ENCODE assay signal across 22 cellular contexts in genomic region chr1:46592846-46593245, GRCh38. TPM values are rescaled to one million over a fixed set of nuclear protein-coding genes. Genes with fewer than 3 reads are reported as not detected.
DNase-seq lines count a peak whose midpoint lies in the region; ATAC-seq, FAIRE-seq and TF ChIP-seq lines count a peak whose summit lies in the region.
"Had no signal": no experiment of that assay in that cellular context is flagged by ENCODE, and none has a peak within 500 bp of the region (broad histone marks: within the 10 kb centered on the region; RNA-seq: fewer than 3 reads in every experiment).

No MANE protein-coding gene starts in this region.

- BruUV-seq in K562 (replicated peaks; lab: Mats Ljungman, UMichigan) = no TSS peak
- BruUV-seq in HepG2 (replicated peaks; lab: Mats Ljungman, UMichigan) = no TSS peak

- H3K4me3 ChIP-seq in K562 (no peak overlapping the region), HepG2 (replicated peaks in 1 of 3; ENCODE audit: insufficient read depth in 1 of 3, low read depth in 2 of 3, low read length in 3 of 3) (no peak overlapping the region)
- H3K4me3 ChIP-seq: A549 had no signal

- peaks cover 47% of the 10 kb centered on the region; the same call in 2 of the 3 replicates for H3K36me3 ChIP-seq in K562 (ENCODE audit: control insufficient read depth, insufficient read depth, low read length)
- peaks cover 7 to 51% of the 10 kb centered on the region in 2 experiments; a peak in 4 of 5 replicates for H3K36me3 ChIP-seq in HepG2 (replicated peaks in 1 of 2; ENCODE audit: control insufficient read depth in 1 of 2, insufficient read depth in 2 of 2, low read length in 2 of 2)

- no peak overlapping the region for H3K4me2 ChIP-seq in K562 (ENCODE audit: insufficient read depth, low read length)
- H3K4me2 ChIP-seq in HepG2 (ENCODE audit: low read depth, low read length) = no peak overlapping the region
- H3K4me2 ChIP-seq: A549 had no signal

- H3K79me2 ChIP-seq in K562 (ENCODE audit: control insufficient read depth, insufficient read depth, low read length) (no peaks in the 10 kb centered on the region), HepG2 (ENCODE audit: insufficient read depth, low read length) (no peaks in the 10 kb centered on the region)

- FAIRE-seq in K562 (lab: Jason Lieb, UNC) (no peak), HepG2 (lab: Jason Lieb, UNC) (no peak)
- FAIRE-seq: A549, D721Med, G401.6, GM12891, GM19239, H1 had no signal

- no peaks in the 10 kb centered on the region for H3K9me1 ChIP-seq in K562 (ENCODE audit: control insufficient read depth, insufficient read depth, low read length)

- peak overlapping the region; percentile 2 for H3K27ac Mint-ChIP-seq in T-helper 2 cell treated with Interferon-gamma antibody and Interleukin-4, amounts not matched to agents 5 μg/mL and 100 μg/mL, for 36 hours
- no peak overlapping the region for H3K27ac Mint-ChIP-seq in endothelial cell (ENCODE audit: unreplicated experiment)

- TF ChIP-seq CTCF in K562 (IDR thresholded peaks at IDR 0.05 in 2 of 3, conservative IDR thresholded peaks at IDR 0.05 in 1 of 3; ENCODE audit: insufficient read depth in 2 of 3, low read depth in 1 of 3, low read length in 3 of 3) = no peak
- no peak for TF ChIP-seq CTCF in endothelial cell (IDR thresholded peaks at IDR 0.05; ENCODE audit: unreplicated experiment)
- no peak for TF ChIP-seq CTCF in HepG2 (CRISPR knock-in tag; IDR thresholded peaks at IDR 0.05)

- no peaks in the 10 kb centered on the region for H3K27me3 Mint-ChIP-seq in T-helper 2 cell treated with Interferon-gamma antibody and Interleukin-4, amounts not matched to agents 5 μg/mL and 100 μg/mL, for 36 hours (ENCODE audit: low read depth)
- H3K27me3 Mint-ChIP-seq in endothelial cell (ENCODE audit: unreplicated experiment) = peaks cover 1% of the 10 kb centered on the region
- H3K27me3 Mint-ChIP-seq: CD4-positive, CD25-positive, alpha-beta regulatory T cell; CD8-positive, alpha-beta memory T cell had no signal

- H3K9me3 ChIP-seq in K562 (replicated peaks; ENCODE audit: control insufficient read depth, insufficient read depth, low read depth, low read length) = no peaks in the 10 kb centered on the region
- H3K9me3 ChIP-seq in HepG2 (ENCODE audit: low read length) = no peaks in the 10 kb centered on the region
- H3K9me3 ChIP-seq: A549, Caco-2 had no signal

- 87% methylated on average over 6 of the region's 6 CpGs for WGBS in K562 (ENCODE audit: insufficient coverage, low coverage, missing lambda C conversion rate)
- 95% methylated on average over 6 of the region's 6 CpGs for WGBS in HepG2 (ENCODE audit: low lambda C conversion rate)

- no peak for DNase-seq in T-helper 2 cell treated with Interferon-gamma antibody and Interleukin-4, amounts not matched to agents 5 μg/mL and 100 μg/mL, for 36 hours (ENCODE audit: low spot score)
- no peak for DNase-seq in T-helper 2 cell
- DNase-seq in K562 (ENCODE audit: extremely low read depth in 1 of 4, low spot score in 3 of 4) = no peak
- no peak for DNase-seq in endothelial cell (ENCODE audit: low spot score)
- DNase-seq in HepG2 (ENCODE audit: low spot score) = no peak
- DNase-seq in HUDEP-2 (lab: John Stamatoyannopoulos, UW; ENCODE audit: unreplicated experiment in 76 of 76) = no peak
- DNase-seq: AML-193; Caco-2; CD4-positive, CD25-positive, alpha-beta regulatory T cell; CD8-positive, alpha-beta memory T cell; H9; IMR-90; KBM-7 had no signal

- H3K9ac ChIP-seq in K562 (ENCODE audit: insufficient read depth in 1 of 2, low read depth in 2 of 2, low read length in 2 of 2) (no peak overlapping the region; a peak in 1 of 4 replicates), HepG2 (ENCODE audit: insufficient read depth, low read depth, low read length) (no peak overlapping the region)

- H3K27ac ChIP-seq in K562 (ENCODE audit: extremely low read depth, low read depth, low read length) = no peak overlapping the region
- no peak overlapping the region for H3K27ac ChIP-seq in HepG2 (ENCODE audit: extremely low read length, insufficient read depth, low read length)
- H3K27ac ChIP-seq: 22Rv1, A549 had no signal

- H3K9me3 Mint-ChIP-seq in T-helper 2 cell treated with Interferon-gamma antibody and Interleukin-4, amounts not matched to agents 5 μg/mL and 100 μg/mL, for 36 hours = peaks cover 3% of the 10 kb centered on the region
- no peaks in the 10 kb centered on the region for H3K9me3 Mint-ChIP-seq in endothelial cell (ENCODE audit: unreplicated experiment)
- H3K9me3 Mint-ChIP-seq: CD4-positive, CD25-positive, alpha-beta regulatory T cell; CD8-positive, alpha-beta memory T cell; H9 had no signal

- H3K4me3 Mint-ChIP-seq in T-helper 2 cell treated with Interferon-gamma antibody and Interleukin-4, amounts not matched to agents 5 μg/mL and 100 μg/mL, for 36 hours = no peak overlapping the region
- H3K4me3 Mint-ChIP-seq in endothelial cell (ENCODE audit: unreplicated experiment) = peak overlapping the region; percentile 68
- H3K4me3 Mint-ChIP-seq: CD4-positive, CD25-positive, alpha-beta regulatory T cell; CD8-positive, alpha-beta memory T cell; H9 had no signal

- peaks cover 39% of the 10 kb centered on the region for H3K4me1 Mint-ChIP-seq in T-helper 2 cell treated with Interferon-gamma antibody and Interleukin-4, amounts not matched to agents 5 μg/mL and 100 μg/mL, for 36 hours (ENCODE audit: low read depth)
- peaks cover 3% of the 10 kb centered on the region for H3K4me1 Mint-ChIP-seq in endothelial cell (ENCODE audit: unreplicated experiment)
- H3K4me1 Mint-ChIP-seq: H9 had no signal

- CTCF ChIA-PET in K562 (lab: Yijun Ruan, JAX; ENCODE audit: low intra/inter-chr PET ratio) (no interaction called here), HepG2 (lab: Yijun Ruan, JAX; ENCODE audit: low intra/inter-chr PET ratio, low total read pairs) (no interaction called here)

- H3K4me1 ChIP-seq in K562 (replicated peaks in 1 of 2; ENCODE audit: control insufficient read depth in 2 of 2, insufficient read depth in 2 of 2, low read length in 2 of 2) (peaks cover 11% of the 10 kb centered on the region in 2 experiments; a peak in 4 of 5 replicates), HepG2 (ENCODE audit: insufficient read depth, low read length) (no peaks in the 10 kb centered on the region)
- H3K4me1 ChIP-seq: A549, Caco-2 had no signal

- TF ChIP-seq POLR2A in K562 (conservative IDR thresholded peaks at IDR 0.05) (no peak), HepG2 (IDR thresholded peaks at IDR 0.05; ENCODE audit: insufficient read depth in 1 of 2, low read depth in 2 of 2, low read length in 2 of 2) (no peak)

- POLR2A ChIA-PET in K562 (lab: Yijun Ruan, JAX) = interaction anchor here (0.6 to 1.2 kb wide), 2 partner anchors 27 to 31 kb away, joined by 3 read pairs; no protein-coding TSS in a partner anchor
- POLR2A ChIA-PET in HepG2 (lab: Yijun Ruan, JAX) = no interaction called here

- intact Hi-C loops in K562 (cut with micrococcal nuclease) (no loop called here), HepG2 (cut with micrococcal nuclease; ENCODE audit: unreplicated experiment) (no loop called here)

- in situ Hi-C loops in K562 (cut with MboI) (no loop called here), HepG2 (cut with HindIII; ENCODE audit: extremely low pct_ligation_motif_present, low pct_unique_long_range_greater_than_20kb) (no loop called here)

- TF ChIP-seq EP300 in K562 (IDR thresholded peaks at IDR 0.05; ENCODE audit: low read length) (no peak), HepG2 (IDR thresholded peaks at IDR 0.05; ENCODE audit: low read depth in 2 of 2, low read length in 2 of 2) (no peak), HepG2 (CRISPR knock-in tag; IDR thresholded peaks at IDR 0.05; ENCODE audit: borderline replicate concordance) (no peak)

- H4K20me1 ChIP-seq in K562 (replicated peaks; ENCODE audit: control insufficient read depth, insufficient read depth, low read length) = no peaks in the 10 kb centered on the region
- no peaks in the 10 kb centered on the region for H4K20me1 ChIP-seq in HepG2 (ENCODE audit: insufficient read depth, low read length)

- H3K36me3 Mint-ChIP-seq in T-helper 2 cell treated with Interferon-gamma antibody and Interleukin-4, amounts not matched to agents 5 μg/mL and 100 μg/mL, for 36 hours (ENCODE audit: low read depth) = peaks cover 81% of the 10 kb centered on the region
- H3K36me3 Mint-ChIP-seq in endothelial cell (ENCODE audit: low read depth, unreplicated experiment) = peaks cover 42% of the 10 kb centered on the region

- H3K27me3 ChIP-seq in K562 (ENCODE audit: control insufficient read depth in 2 of 2, insufficient read depth in 2 of 2, low read length in 2 of 2) (no peaks in the 10 kb centered on the region), HepG2 (ENCODE audit: control insufficient read depth in 1 of 2, insufficient read depth in 2 of 2, low read length in 2 of 2) (no peaks in the 10 kb centered on the region)

- ATAC-seq in K562 = no peak
- no peak for ATAC-seq in HG03442 (IDR thresholded peaks at IDR 0.05; ENCODE audit: unreplicated experiment)
- ATAC-seq in HepG2 = no peak
- ATAC-seq: A549 had no signal

- no peak for TF ChIP-seq RAD21 in K562 (CRISPR knock-in tag; conservative IDR thresholded peaks at IDR 0.05 in 1 of 2, IDR thresholded peaks at IDR 0.05 in 1 of 2)
- no peak for TF ChIP-seq RAD21 in HepG2 (CRISPR knock-in tag; IDR thresholded peaks at IDR 0.05)

- H2AFZ ChIP-seq in K562 (ENCODE audit: low read depth, low read length) (no peak overlapping the region), HepG2 (ENCODE audit: low read length) (no peak overlapping the region)

RNA-seq across cellular contexts. Expression of gene MKNK1, which starts 11.2 kb away (rescaled TPM):
- 86.6 and 98.9 TPM in 2 replicates for total RNA-seq in K562 (2011; cell fraction: chromatin; rRNA removed; ENCODE audit: low replicate concordance)
- total RNA-seq in K562 (2011; cell fraction: nucleolus; rRNA removed) = 51.6 and 57.7 TPM in 2 replicates
- total RNA-seq in K562 (2011; cell fraction: nucleoplasm; rRNA removed) = 71.6 and 91.8 TPM in 2 replicates
- total RNA-seq in K562 (2014; rRNA removed) (27.7 and 33.3 TPM in 2 replicates), K562 (2014; rRNA removed; fragmentation: Illumina TruSeq; extraction: Trizol) (43.7 and 49.4 TPM in 2 replicates), K562 (2015; rRNA removed; fragmentation: Illumina TruSeq; extraction: Trizol) (33.7 and 42.9 TPM in 2 replicates), K562 (2021) (36.5 and 41.7 TPM in 2 replicates), endothelial cell (ENCODE audit: unreplicated experiment) (57.9 TPM), HepG2 (2016; rRNA removed; fragmentation: Illumina TruSeq; extraction: Trizol) (14.7 and 18.5 TPM in 2 replicates)
- polyA plus RNA-seq in K562 (2011; rRNA removed) (45.0 and 45.8 TPM in 2 replicates), K562 (2014; fragmentation: Illumina TruSeq; extraction: Trizol) (40.4 and 42.1 TPM in 2 replicates), K562 (2014; fragmentation: Nextera tagmentation; extraction: Ambion mirVana) (10 to 100 TPM; 44.7 to 46.0 TPM), K562 (2014; rRNA removed) (50.8 and 51.3 TPM in 2 replicates), HepG2 (2011; rRNA removed) (24.1 and 25.6 TPM in 2 replicates)
- 34.7 and 38.1 TPM in 2 replicates for polyA plus RNA-seq in K562 (2011; cell fraction: cytosol; rRNA removed)
- 76.4 and 85.8 TPM in 2 replicates for polyA plus RNA-seq in K562 (2011; cell fraction: nucleus; rRNA removed)
- 42.0 and 54.6 TPM in 2 replicates for polyA plus RNA-seq in K562 (2012)
- 52.4 and 53.2 TPM in 2 replicates for polyA minus RNA-seq in K562 (2011; rRNA and poly(A)+ RNA removed)
- 22.3 and 25.4 TPM in 2 replicates for polyA minus RNA-seq in K562 (2011; cell fraction: cytosol; rRNA and poly(A)+ RNA removed)
- 22.1 and 30.1 TPM in 2 replicates for polyA minus RNA-seq in K562 (2011; cell fraction: nucleus; rRNA and poly(A)+ RNA removed)
- total RNA-seq in HepG2 (2016; cell fraction: cytosol; rRNA removed; fragmentation: Illumina TruSeq; extraction: Trizol; ENCODE audit: low read depth) = 10.5 and 13.8 TPM in 2 replicates
- total RNA-seq in HepG2 (2016; cell fraction: insoluble cytoplasmic fraction; rRNA removed; fragmentation: Illumina TruSeq; extraction: Trizol) = 14.4 and 19.1 TPM in 2 replicates
- total RNA-seq in HepG2 (2016; cell fraction: membrane; rRNA removed; fragmentation: Illumina TruSeq; extraction: Trizol) = 13.7 and 15.8 TPM in 2 replicates
- total RNA-seq in HepG2 (2016; cell fraction: nucleus; rRNA removed; fragmentation: Illumina TruSeq; extraction: Trizol) = 21.2 and 21.4 TPM in 2 replicates
- polyA plus RNA-seq in HepG2 (2011; cell fraction: cytosol; rRNA removed) = 16.8 and 17.9 TPM in 2 replicates
- 84.8 and 85.6 TPM in 2 replicates for polyA plus RNA-seq in HepG2 (2011; cell fraction: nucleus; rRNA removed)
- polyA plus RNA-seq in HepG2 (2012) = 16.8 and 18.6 TPM in 2 replicates
- polyA plus RNA-seq in HepG2 (2016; cell fraction: cytosol; fragmentation: Illumina TruSeq; extraction: Trizol; ENCODE audit: low read depth) = 16.7 and 21.4 TPM in 2 replicates
- polyA plus RNA-seq in HepG2 (2016; cell fraction: insoluble cytoplasmic fraction; fragmentation: Illumina TruSeq; extraction: Trizol; ENCODE audit: low read depth) = 20.0 and 23.4 TPM in 2 replicates
- polyA plus RNA-seq in HepG2 (2016; cell fraction: membrane; fragmentation: Illumina TruSeq; extraction: Trizol; ENCODE audit: low read depth) = 14.8 and 17.5 TPM in 2 replicates
- 65.1 and 68.0 TPM in 2 replicates for polyA plus RNA-seq in HepG2 (2016; cell fraction: nucleus; fragmentation: Illumina TruSeq; extraction: Trizol; ENCODE audit: insufficient read depth, low read depth)
- polyA minus RNA-seq in HepG2 (2011; rRNA and poly(A)+ RNA removed; ENCODE audit: low replicate concordance) = 29.1 and 38.2 TPM in 2 replicates
- 10.8 and 13.0 TPM in 2 replicates for polyA minus RNA-seq in HepG2 (2011; cell fraction: cytosol; rRNA and poly(A)+ RNA removed)
- polyA minus RNA-seq in HepG2 (2011; cell fraction: nucleus; rRNA and poly(A)+ RNA removed) = 36.7 and 41.2 TPM in 2 replicates

RNA-seq across cellular contexts. Expression of gene MOB3C, which starts 23.8 kb away (rescaled TPM):
- total RNA-seq in K562 (2011; cell fraction: chromatin; rRNA removed; ENCODE audit: low replicate concordance) = 7.4 and 16.2 TPM in 2 replicates
- total RNA-seq in K562 (2011; cell fraction: nucleolus; rRNA removed) = 8.8 and 9.8 TPM in 2 replicates
- 10.6 and 13.2 TPM in 2 replicates for total RNA-seq in K562 (2011; cell fraction: nucleoplasm; rRNA removed)
- total RNA-seq in K562 (2014; rRNA removed) (3.6 and 3.7 TPM in 2 replicates), K562 (2014; rRNA removed; fragmentation: Illumina TruSeq; extraction: Trizol) (3.5 and 3.9 TPM in 2 replicates), K562 (2015; rRNA removed; fragmentation: Illumina TruSeq; extraction: Trizol) (3.5 and 3.6 TPM in 2 replicates), K562 (2021) (5.1 and 5.2 TPM in 2 replicates), endothelial cell (ENCODE audit: unreplicated experiment) (80.7 TPM), HepG2 (2016; rRNA removed; fragmentation: Illumina TruSeq; extraction: Trizol) (3.1 and 3.5 TPM in 2 replicates)
- polyA plus RNA-seq in K562 (2011; rRNA removed) (6.2 and 7.5 TPM in 2 replicates), K562 (2014; fragmentation: Illumina TruSeq; extraction: Trizol) (4.4 and 4.9 TPM in 2 replicates), K562 (2014; fragmentation: Nextera tagmentation; extraction: Ambion mirVana) (1 to 10 TPM; 1.0 to 1.1 TPM), K562 (2014; rRNA removed) (3.4 and 4.1 TPM in 2 replicates), HepG2 (2011; rRNA removed) (4.1 and 6.8 TPM in 2 replicates)
- polyA plus RNA-seq in K562 (2011; cell fraction: cytosol; rRNA removed) = 5.6 and 13.3 TPM in 2 replicates
- 7.5 and 12.5 TPM in 2 replicates for polyA plus RNA-seq in K562 (2011; cell fraction: nucleus; rRNA removed)
- 4.0 and 5.9 TPM in 2 replicates for polyA plus RNA-seq in K562 (2012)
- 4.9 and 6.6 TPM in 2 replicates for polyA minus RNA-seq in K562 (2011; rRNA and poly(A)+ RNA removed)
- polyA minus RNA-seq in K562 (2011; cell fraction: cytosol; rRNA and poly(A)+ RNA removed) = 2.3 and 4.8 TPM in 2 replicates
- polyA minus RNA-seq in K562 (2011; cell fraction: nucleus; rRNA and poly(A)+ RNA removed) = 5.4 and 6.3 TPM in 2 replicates
- total RNA-seq in HepG2 (2016; cell fraction: cytosol; rRNA removed; fragmentation: Illumina TruSeq; extraction: Trizol; ENCODE audit: low read depth) = 0.79 and 1.5 TPM in 2 replicates
- 3.4 and 3.8 TPM in 2 replicates for total RNA-seq in HepG2 (2016; cell fraction: insoluble cytoplasmic fraction; rRNA removed; fragmentation: Illumina TruSeq; extraction: Trizol)
- 3.4 and 3.6 TPM in 2 replicates for total RNA-seq in HepG2 (2016; cell fraction: membrane; rRNA removed; fragmentation: Illumina TruSeq; extraction: Trizol)
- total RNA-seq in HepG2 (2016; cell fraction: nucleus; rRNA removed; fragmentation: Illumina TruSeq; extraction: Trizol) = 2.9 TPM in 2 replicates
- 3.7 and 4.9 TPM in 2 replicates for polyA plus RNA-seq in HepG2 (2011; cell fraction: cytosol; rRNA removed)
- 10.1 and 10.6 TPM in 2 replicates for polyA plus RNA-seq in HepG2 (2011; cell fraction: nucleus; rRNA removed)
- polyA plus RNA-seq in HepG2 (2012) = 2.3 and 2.7 TPM in 2 replicates
- polyA plus RNA-seq in HepG2 (2016; cell fraction: cytosol; fragmentation: Illumina TruSeq; extraction: Trizol; ENCODE audit: low read depth) = 1.1 TPM in 2 replicates
- polyA plus RNA-seq in HepG2 (2016; cell fraction: insoluble cytoplasmic fraction; fragmentation: Illumina TruSeq; extraction: Trizol; ENCODE audit: low read depth) = 2.9 and 3.1 TPM in 2 replicates
- polyA plus RNA-seq in HepG2 (2016; cell fraction: membrane; fragmentation: Illumina TruSeq; extraction: Trizol; ENCODE audit: low read depth) = 2.2 and 2.4 TPM in 2 replicates
- 3.5 and 4.0 TPM in 2 replicates for polyA plus RNA-seq in HepG2 (2016; cell fraction: nucleus; fragmentation: Illumina TruSeq; extraction: Trizol; ENCODE audit: insufficient read depth, low read depth)
- 6.7 and 10.0 TPM in 2 replicates for polyA minus RNA-seq in HepG2 (2011; rRNA and poly(A)+ RNA removed; ENCODE audit: low replicate concordance)
- 1.6 and 1.7 TPM in 2 replicates for polyA minus RNA-seq in HepG2 (2011; cell fraction: cytosol; rRNA and poly(A)+ RNA removed)
- 5.7 and 7.6 TPM in 2 replicates for polyA minus RNA-seq in HepG2 (2011; cell fraction: nucleus; rRNA and poly(A)+ RNA removed)

RNA-seq across cellular contexts. Expression of gene KNCN, which starts 41.4 kb away (rescaled TPM):
- not detected in 2 replicates for total RNA-seq in K562 (2011; cell fraction: chromatin; rRNA removed; ENCODE audit: low replicate concordance)
- total RNA-seq in K562 (2011; cell fraction: nucleolus; rRNA removed) = not detected in 2 replicates
- not detected in 2 replicates for total RNA-seq in K562 (2011; cell fraction: nucleoplasm; rRNA removed)
- not detected in 2 replicates for total RNA-seq in K562 (2014; rRNA removed)
- total RNA-seq in K562 (2014; rRNA removed; fragmentation: Illumina TruSeq; extraction: Trizol) = not detected in 2 replicates
- not detected in 2 replicates for total RNA-seq in K562 (2015; rRNA removed; fragmentation: Illumina TruSeq; extraction: Trizol)
- not detected in 2 replicates for total RNA-seq in K562 (2021)
- polyA plus RNA-seq in K562 (2011; rRNA removed) = not detected in 2 replicates
- polyA plus RNA-seq in K562 (2011; cell fraction: cytosol; rRNA removed) = not detected in 2 replicates
- polyA plus RNA-seq in K562 (2011; cell fraction: nucleus; rRNA removed) = not detected in 2 replicates
- not detected in 2 replicates for polyA plus RNA-seq in K562 (2012)
- not detected in 2 replicates for polyA plus RNA-seq in K562 (2014; fragmentation: Illumina TruSeq; extraction: Trizol)
- polyA plus RNA-seq in K562 (2014; fragmentation: Nextera tagmentation; extraction: Ambion mirVana) = not detected
- polyA plus RNA-seq in K562 (2014; rRNA removed) = not detected in 2 replicates
- polyA minus RNA-seq in K562 (2011; rRNA and poly(A)+ RNA removed) = not detected in 2 replicates
- not detected in 2 replicates for polyA minus RNA-seq in K562 (2011; cell fraction: cytosol; rRNA and poly(A)+ RNA removed)
- polyA minus RNA-seq in K562 (2011; cell fraction: nucleus; rRNA and poly(A)+ RNA removed) = not detected in 2 replicates
- total RNA-seq in endothelial cell (ENCODE audit: unreplicated experiment) = not detected
- total RNA-seq in HepG2 (2016; rRNA removed; fragmentation: Illumina TruSeq; extraction: Trizol) = not detected in 2 replicates
- not detected in 2 replicates for total RNA-seq in HepG2 (2016; cell fraction: cytosol; rRNA removed; fragmentation: Illumina TruSeq; extraction: Trizol; ENCODE audit: low read depth)
- not detected in 2 replicates for total RNA-seq in HepG2 (2016; cell fraction: insoluble cytoplasmic fraction; rRNA removed; fragmentation: Illumina TruSeq; extraction: Trizol)
- not detected in 2 replicates for total RNA-seq in HepG2 (2016; cell fraction: membrane; rRNA removed; fragmentation: Illumina TruSeq; extraction: Trizol)
- not detected in 2 replicates for total RNA-seq in HepG2 (2016; cell fraction: nucleus; rRNA removed; fragmentation: Illumina TruSeq; extraction: Trizol)
- not detected in 2 replicates for polyA plus RNA-seq in HepG2 (2011; rRNA removed)
- polyA plus RNA-seq in HepG2 (2011; cell fraction: cytosol; rRNA removed) = not detected in 2 replicates
- not detected in 2 replicates for polyA plus RNA-seq in HepG2 (2011; cell fraction: nucleus; rRNA removed)
- not detected in 2 replicates for polyA plus RNA-seq in HepG2 (2012)
- not detected in 2 replicates for polyA plus RNA-seq in HepG2 (2016; cell fraction: cytosol; fragmentation: Illumina TruSeq; extraction: Trizol; ENCODE audit: low read depth)
- polyA plus RNA-seq in HepG2 (2016; cell fraction: insoluble cytoplasmic fraction; fragmentation: Illumina TruSeq; extraction: Trizol; ENCODE audit: low read depth) = not detected in 2 replicates
- polyA plus RNA-seq in HepG2 (2016; cell fraction: membrane; fragmentation: Illumina TruSeq; extraction: Trizol; ENCODE audit: low read depth) = not detected in 2 replicates
- polyA plus RNA-seq in HepG2 (2016; cell fraction: nucleus; fragmentation: Illumina TruSeq; extraction: Trizol; ENCODE audit: insufficient read depth, low read depth) = not detected in 2 replicates
- not detected in 2 replicates for polyA minus RNA-seq in HepG2 (2011; rRNA and poly(A)+ RNA removed; ENCODE audit: low replicate concordance)
- not detected in 2 replicates for polyA minus RNA-seq in HepG2 (2011; cell fraction: cytosol; rRNA and poly(A)+ RNA removed)
- not detected in 2 replicates for polyA minus RNA-seq in HepG2 (2011; cell fraction: nucleus; rRNA and poly(A)+ RNA removed)
- total RNA-seq: Caco-2; CD4-positive, CD25-positive, alpha-beta regulatory T cell; CD8-positive, alpha-beta memory T cell; H1; H9; IMR-90 had no signal
- polyA plus RNA-seq: A549; BJ; CD4-positive, CD25-positive, alpha-beta regulatory T cell; CD8-positive, alpha-beta memory T cell; H1; IMR-90 had no signal
